In the genomic region with DNA sequence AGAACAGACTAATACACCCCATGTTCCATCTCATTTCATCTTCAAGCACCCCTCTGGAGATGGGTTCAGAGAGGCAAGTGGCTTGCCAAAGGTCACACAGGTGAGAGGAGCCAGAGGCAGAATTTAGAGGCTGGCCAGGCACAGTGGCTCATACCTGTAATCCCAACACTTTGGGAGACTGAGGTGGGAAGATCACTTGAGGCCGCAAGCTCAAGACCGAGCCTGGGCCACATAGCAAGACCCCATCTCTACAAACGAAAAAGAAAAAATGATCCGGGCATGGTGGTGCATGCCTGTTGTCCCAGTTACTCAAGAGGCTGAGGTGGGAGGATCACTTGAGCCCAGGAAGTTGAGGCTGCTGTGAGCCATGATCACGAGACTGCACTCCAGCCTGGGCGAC, we compare ENCODE assay signal across 3 cellular contexts.
TF ChIP-seq lines count a peak whose summit lies in the region.

No MANE protein-coding gene starts in this region.

TF ChIP-seq in GM23338, 12 proteins besides CTCF, POLR2A, EP300 and RAD21:
- TF ChIP-seq POLR2AphosphoS5 (IDR thresholded peaks at IDR 0.05; ENCODE audit: low read depth) (no peak), CREB1 (CRISPR knock-in tag; IDR thresholded peaks at IDR 0.05; ENCODE audit: low read depth) (no peak)

TF ChIP-seq in WTC11, 78 proteins besides CTCF, POLR2A, EP300 and RAD21:
- TF ChIP-seq JAZF1 (CRISPR knock-in tag; IDR thresholded peaks at IDR 0.05): no peak
- 0 out of 2 replicates have a peak, but pooled peaks have one; percentile 22 for TF ChIP-seq TEAD1 (CRISPR knock-in tag; IDR thresholded peaks at IDR 0.05)
- no peak for TF ChIP-seq EMX1 (CRISPR knock-in tag; IDR thresholded peaks at IDR 0.05)
- no peak for TF ChIP-seq ESRRA (CRISPR knock-in tag; IDR thresholded peaks at IDR 0.05; ENCODE audit: borderline replicate concordance)
- TF ChIP-seq CDX4 (CRISPR knock-in tag; IDR thresholded peaks at IDR 0.05; ENCODE audit: borderline replicate concordance): no peak
- TF ChIP-seq, protein P1, sequence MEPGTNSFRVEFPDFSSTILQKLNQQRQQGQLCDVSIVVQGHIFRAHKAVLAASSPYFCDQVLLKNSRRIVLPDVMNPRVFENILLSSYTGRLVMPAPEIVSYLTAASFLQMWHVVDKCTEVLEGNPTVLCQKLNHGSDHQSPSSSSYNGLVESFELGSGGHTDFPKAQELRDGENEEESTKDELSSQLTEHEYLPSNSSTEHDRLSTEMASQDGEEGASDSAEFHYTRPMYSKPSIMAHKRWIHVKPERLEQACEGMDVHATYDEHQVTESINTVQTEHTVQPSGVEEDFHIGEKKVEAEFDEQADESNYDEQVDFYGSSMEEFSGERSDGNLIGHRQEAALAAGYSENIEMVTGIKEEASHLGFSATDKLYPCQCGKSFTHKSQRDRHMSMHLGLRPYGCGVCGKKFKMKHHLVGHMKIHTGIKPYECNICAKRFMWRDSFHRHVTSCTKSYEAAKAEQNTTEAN (CRISPR knock-in tag; IDR thresholded peaks at IDR 0.05): no peak
- TF ChIP-seq, protein P2, sequence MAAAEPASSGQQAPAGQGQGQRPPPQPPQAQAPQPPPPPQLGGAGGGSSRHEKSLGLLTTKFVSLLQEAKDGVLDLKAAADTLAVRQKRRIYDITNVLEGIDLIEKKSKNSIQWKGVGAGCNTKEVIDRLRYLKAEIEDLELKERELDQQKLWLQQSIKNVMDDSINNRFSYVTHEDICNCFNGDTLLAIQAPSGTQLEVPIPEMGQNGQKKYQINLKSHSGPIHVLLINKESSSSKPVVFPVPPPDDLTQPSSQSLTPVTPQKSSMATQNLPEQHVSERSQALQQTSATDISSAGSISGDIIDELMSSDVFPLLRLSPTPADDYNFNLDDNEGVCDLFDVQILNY (CRISPR knock-in tag; IDR thresholded peaks at IDR 0.05): no peak
- TF ChIP-seq GTF2I (CRISPR knock-in tag; conservative IDR thresholded peaks at IDR 0.05): no peak
- TF ChIP-seq, protein P3, sequence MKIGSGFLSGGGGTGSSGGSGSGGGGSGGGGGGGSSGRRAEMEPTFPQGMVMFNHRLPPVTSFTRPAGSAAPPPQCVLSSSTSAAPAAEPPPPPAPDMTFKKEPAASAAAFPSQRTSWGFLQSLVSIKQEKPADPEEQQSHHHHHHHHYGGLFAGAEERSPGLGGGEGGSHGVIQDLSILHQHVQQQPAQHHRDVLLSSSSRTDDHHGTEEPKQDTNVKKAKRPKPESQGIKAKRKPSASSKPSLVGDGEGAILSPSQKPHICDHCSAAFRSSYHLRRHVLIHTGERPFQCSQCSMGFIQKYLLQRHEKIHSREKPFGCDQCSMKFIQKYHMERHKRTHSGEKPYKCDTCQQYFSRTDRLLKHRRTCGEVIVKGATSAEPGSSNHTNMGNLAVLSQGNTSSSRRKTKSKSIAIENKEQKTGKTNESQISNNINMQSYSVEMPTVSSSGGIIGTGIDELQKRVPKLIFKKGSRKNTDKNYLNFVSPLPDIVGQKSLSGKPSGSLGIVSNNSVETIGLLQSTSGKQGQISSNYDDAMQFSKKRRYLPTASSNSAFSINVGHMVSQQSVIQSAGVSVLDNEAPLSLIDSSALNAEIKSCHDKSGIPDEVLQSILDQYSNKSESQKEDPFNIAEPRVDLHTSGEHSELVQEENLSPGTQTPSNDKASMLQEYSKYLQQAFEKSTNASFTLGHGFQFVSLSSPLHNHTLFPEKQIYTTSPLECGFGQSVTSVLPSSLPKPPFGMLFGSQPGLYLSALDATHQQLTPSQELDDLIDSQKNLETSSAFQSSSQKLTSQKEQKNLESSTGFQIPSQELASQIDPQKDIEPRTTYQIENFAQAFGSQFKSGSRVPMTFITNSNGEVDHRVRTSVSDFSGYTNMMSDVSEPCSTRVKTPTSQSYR (CRISPR knock-in tag; IDR thresholded peaks at IDR 0.05): no peak
- TF ChIP-seq ZNF121 (CRISPR knock-in tag; IDR thresholded peaks at IDR 0.05): peak; percentile 94

TF ChIP-seq in H1, 55 proteins besides CTCF, POLR2A, EP300 and RAD21:
- TF ChIP-seq TAF1 (IDR thresholded peaks at IDR 0.05; ENCODE audit: low read depth, low read length) (no peak), KDM5A (IDR thresholded peaks at IDR 0.05; ENCODE audit: low read length) (no peak), CHD7 (IDR thresholded peaks at IDR 0.05; ENCODE audit: insufficient replicate concordance, low read length) (no peak), RXRA (IDR thresholded peaks at IDR 0.05; ENCODE audit: insufficient read depth, low read depth, low read length) (no peak), MAX (IDR thresholded peaks at IDR 0.05) (no peak), POLR2AphosphoS5 (IDR thresholded peaks at IDR 0.05; ENCODE audit: low read depth, low read length) (no peak), SP2 (IDR thresholded peaks at IDR 0.05; ENCODE audit: low read length) (no peak), HDAC6 (IDR thresholded peaks at IDR 0.05; ENCODE audit: low read depth, low read length) (no peak), SUZ12 (IDR thresholded peaks at IDR 0.05; ENCODE audit: low read length) (no peak), EZH2 (IDR thresholded peaks at IDR 0.05; ENCODE audit: low read depth, low read length, severe bottlenecking) (no peak), KDM1A (IDR thresholded peaks at IDR 0.05; ENCODE audit: borderline replicate concordance, low read length) (no peak; the same call in 1 of the 2 replicates), CHD1 (IDR thresholded peaks at IDR 0.05; ENCODE audit: low read depth, low read length) (no peak), PHF8 (conservative IDR thresholded peaks at IDR 0.05; ENCODE audit: low read depth, low read length) (no peak), YY1 (IDR thresholded peaks at IDR 0.05; ENCODE audit: low read depth, low read length) (no peak), BRCA1 (IDR thresholded peaks at IDR 0.05; ENCODE audit: low read depth, low read length) (no peak), NANOG (IDR thresholded peaks at IDR 0.05; ENCODE audit: insufficient read depth, low read depth, low read length, poor library complexity, severe bottlenecking) (no peak), TBP (IDR thresholded peaks at IDR 0.05; ENCODE audit: low read depth, low read length) (no peak)
